Comparison of ENCODE assay signal across 8 cellular contexts in the genomic region with DNA sequence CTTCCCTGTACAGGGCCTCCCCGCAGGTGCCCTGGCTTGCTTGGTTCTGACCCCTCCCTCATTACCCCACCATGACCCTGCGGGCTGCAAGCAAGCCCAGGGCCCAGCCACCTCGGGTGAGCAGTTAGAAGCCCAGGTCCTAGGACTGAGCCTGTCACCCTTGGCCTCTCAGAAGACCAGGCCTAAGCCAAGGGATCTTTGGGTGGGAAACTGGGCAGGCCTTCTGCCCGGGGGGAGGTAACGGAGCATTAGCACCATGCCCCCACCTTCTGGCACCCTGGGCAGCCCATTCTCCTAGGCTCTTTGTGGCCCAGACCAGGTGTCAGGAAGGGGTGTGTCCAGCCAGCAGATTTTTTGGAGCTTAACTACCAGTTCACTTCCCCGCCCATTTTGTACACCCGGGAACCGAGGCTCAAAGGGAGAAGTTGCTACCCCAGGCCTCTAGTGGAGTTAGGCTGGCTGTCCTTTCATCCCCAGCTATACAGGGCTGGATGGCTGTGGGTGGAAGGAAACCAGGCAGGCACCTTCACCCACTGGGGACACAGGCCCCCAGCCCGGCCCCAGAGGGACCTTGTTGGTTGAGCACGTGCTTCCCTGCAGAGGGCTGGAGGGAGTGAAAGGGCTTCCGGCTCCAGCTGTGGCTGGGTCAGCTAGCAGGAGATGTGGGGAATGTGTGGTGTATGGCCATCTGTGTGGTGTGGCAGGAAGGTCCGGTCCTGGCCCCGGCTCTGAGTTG. TPM values are rescaled to one million over a fixed set of nuclear protein-coding genes. Genes with fewer than 3 reads are reported as not detected.
DNase-seq lines count a peak whose midpoint lies in the region; ATAC-seq and TF ChIP-seq lines count a peak whose summit lies in the region.

No MANE protein-coding gene starts in this region.

- peak overlapping the region; percentile 87 for H3K9ac ChIP-seq in HCT116 (ENCODE audit: low read length)
- peak overlapping the region; percentile 35 for H3K9ac ChIP-seq in neural progenitor cell

- ATAC-seq in HCT116 (peak; percentile 34), aorta (ENCODE audit: low FRiP score) (no peak), GM18870 (IDR thresholded peaks at IDR 0.05; ENCODE audit: unreplicated experiment) (no peak)

- H3K27ac ChIP-seq in HCT116 (ENCODE audit: low read depth, low read length) (peak overlapping the region; percentile 92), esophagus (ENCODE audit: low read depth in 2 of 2, low read length in 1 of 2) (peak overlapping the region; percentile 97 to 99), neural progenitor cell (no peak overlapping the region), aorta (ENCODE audit: low read depth in 1 of 2, low read length in 2 of 2) (no peak overlapping the region)

- WGBS in esophagus, 2 donors = 6% methylated on average over 12 to 13 of the region's 13 CpGs
- WGBS in aorta, 2 donors = 7 to 12% methylated on average over 13 of the region's 13 CpGs

- H3K9me2 ChIP-seq in HCT116 (ENCODE audit: insufficient read depth) = no peaks in the 10 kb centered on the region

- peak overlapping the region; percentile 93 for H3K4me3 Mint-ChIP-seq in T-helper 1 cell treated with Interleukin-12 subunit alpha and Interleukin-12 subunit beta and Interleukin-4 antibody, amounts not matched to agents 30 μg/mL and 1 μg/mL, for 36 hours
- H3K4me3 Mint-ChIP-seq in neural progenitor cell = peak overlapping the region; percentile 91

- H4K20me1 ChIP-seq in HCT116 (ENCODE audit: insufficient read depth) = no peaks in the 10 kb centered on the region; the same call in 1 of the 2 replicates
- H4K20me1 ChIP-seq in neural progenitor cell (ENCODE audit: low read depth) = peaks cover 57% of the 10 kb centered on the region

- H3K36me3 ChIP-seq in HCT116 (ENCODE audit: control insufficient read depth in 1 of 2, insufficient read depth in 2 of 2, low read length in 2 of 2) = peaks cover 0 to 5% of the 10 kb centered on the region in 2 experiments; a peak in 2 of 4 replicates
- no peaks in the 10 kb centered on the region for H3K36me3 ChIP-seq in esophagus (ENCODE audit: control insufficient read depth in 2 of 2, insufficient read depth in 2 of 2, low read length in 1 of 2)
- H3K36me3 ChIP-seq in neural progenitor cell = no peaks in the 10 kb centered on the region
- no peaks in the 10 kb centered on the region for H3K36me3 ChIP-seq in aorta (ENCODE audit: control insufficient read depth in 1 of 2, insufficient read depth in 2 of 2, low read length in 1 of 2)

- H3K4me3 ChIP-seq in AG10803 (ENCODE audit: low read length) = peak overlapping the region; percentile 85
- H3K4me3 ChIP-seq in HCT116 (replicated peaks in 1 of 2; ENCODE audit: low read depth in 1 of 2, low read length in 2 of 2) = peak overlapping the region; percentile 92 to 93
- H3K4me3 ChIP-seq in esophagus (ENCODE audit: low read depth in 1 of 2, low read length in 2 of 2) = peak overlapping the region; percentile 78 to 97
- peak overlapping the region; percentile 68 for H3K4me3 ChIP-seq in neural progenitor cell
- H3K4me3 ChIP-seq in aorta (ENCODE audit: low read length in 2 of 2) = peak overlapping the region in 1 of 2 donors; percentile 94

- no peaks in the 10 kb centered on the region for H3K9me3 ChIP-seq in HCT116 (ENCODE audit: control insufficient read depth in 1 of 2, insufficient read depth in 1 of 2, low read depth in 1 of 2, low read length in 2 of 2)
- H3K9me3 ChIP-seq in esophagus (ENCODE audit: control insufficient read depth in 2 of 2, insufficient read depth in 1 of 2, low read depth in 1 of 2, low read length in 1 of 2) = no peaks in the 10 kb centered on the region
- H3K9me3 ChIP-seq in neural progenitor cell (ENCODE audit: low read depth) = no peaks in the 10 kb centered on the region
- H3K9me3 ChIP-seq in aorta (ENCODE audit: control insufficient read depth, low read length) = no peaks in the 10 kb centered on the region

- H3K4me2 ChIP-seq in HCT116 (ENCODE audit: low read length) (peak overlapping the region; percentile 95), neural progenitor cell (peak overlapping the region; percentile 81)

- H3K79me2 ChIP-seq in HCT116 (ENCODE audit: insufficient read depth, low read length) = peaks cover 56% of the 10 kb centered on the region
- H3K79me2 ChIP-seq in neural progenitor cell (ENCODE audit: low read depth) = peaks cover 52% of the 10 kb centered on the region

- no peaks in the 10 kb centered on the region for H3K9me3 Mint-ChIP-seq in T-helper 1 cell treated with Interleukin-12 subunit alpha and Interleukin-12 subunit beta and Interleukin-4 antibody, amounts not matched to agents 30 μg/mL and 1 μg/mL, for 36 hours
- H3K9me3 Mint-ChIP-seq in neural progenitor cell = no peaks in the 10 kb centered on the region

- peak overlapping the region; percentile 88 for H3K27ac Mint-ChIP-seq in T-helper 1 cell treated with Interleukin-12 subunit alpha and Interleukin-12 subunit beta and Interleukin-4 antibody, amounts not matched to agents 30 μg/mL and 1 μg/mL, for 36 hours
- H3K27ac Mint-ChIP-seq in neural progenitor cell = no peak overlapping the region

- RAD21 ChIA-PET in HCT116 (lab: Charles Lee; ENCODE audit: low non-redundant PET in 1 of 2, low total read pairs in 2 of 2, uncharacterized antibody in 2 of 2, unreplicated experiment in 2 of 2) = interaction anchor here in 1 of 2 experiments (1.3 kb wide), 1 partner anchor 119 kb away, joined by 3 read pairs; no protein-coding TSS in a partner anchor

- H3K4me1 ChIP-seq in HCT116 (ENCODE audit: control insufficient read depth in 1 of 2, insufficient read depth in 2 of 2, low read length in 2 of 2) (peaks cover 14 to 35% of the 10 kb centered on the region in 2 experiments), esophagus (ENCODE audit: control insufficient read depth in 2 of 2, insufficient read depth in 2 of 2, low read length in 1 of 2) (peaks cover 25 to 45% of the 10 kb centered on the region in 2 donors), neural progenitor cell (peaks cover 18% of the 10 kb centered on the region), aorta (ENCODE audit: control insufficient read depth in 1 of 2, insufficient read depth in 2 of 2, low read length in 2 of 2) (no peaks in the 10 kb centered on the region)

- no TSS peak for BruUV-seq in HCT116 (replicated peaks; lab: Mats Ljungman, UMichigan)

- H3F3A ChIP-seq in neural progenitor cell (ENCODE audit: low read depth) = no peaks in the 10 kb centered on the region

- no peak for TF ChIP-seq POLR2A in HCT116 (IDR thresholded peaks at IDR 0.05; ENCODE audit: borderline replicate concordance, extremely low read depth, insufficient read depth, insufficient read length)

- H3K4me1 Mint-ChIP-seq in T-helper 1 cell treated with Interleukin-12 subunit alpha and Interleukin-12 subunit beta and Interleukin-4 antibody, amounts not matched to agents 30 μg/mL and 1 μg/mL, for 36 hours (ENCODE audit: low read depth) = peaks cover 55% of the 10 kb centered on the region
- peaks cover 61% of the 10 kb centered on the region for H3K4me1 Mint-ChIP-seq in neural progenitor cell

- intact Hi-C loops in HCT116 (cut with micrococcal nuclease) = loop anchor here (10.0 kb wide), 1 partner anchor 422 kb away; a partner anchor contains a TSS
- intact Hi-C loops in aorta (cut with DNase I) = loop anchor here in 1 of 2 donors (2.0 kb wide), 1 partner anchor 18 kb away; no protein-coding TSS in a partner anchor

- H3K27me3 Mint-ChIP-seq in T-helper 1 cell treated with Interleukin-12 subunit alpha and Interleukin-12 subunit beta and Interleukin-4 antibody, amounts not matched to agents 30 μg/mL and 1 μg/mL, for 36 hours (ENCODE audit: low read depth) = no peaks in the 10 kb centered on the region
- H3K27me3 Mint-ChIP-seq in neural progenitor cell (ENCODE audit: insufficient read depth, low read depth) = peaks cover 11% of the 10 kb centered on the region

- POLR2A ChIA-PET in HCT116 (lab: Charles Lee) = interaction anchor here (1.5 kb wide), 1 partner anchor 16 kb away, joined by 3 read pairs; no protein-coding TSS in a partner anchor

- no peak for TF ChIP-seq RAD21 in HCT116 (IDR thresholded peaks at IDR 0.05; ENCODE audit: low read depth)

- peaks cover 50% of the 10 kb centered on the region for H3K36me3 Mint-ChIP-seq in T-helper 1 cell treated with Interleukin-12 subunit alpha and Interleukin-12 subunit beta and Interleukin-4 antibody, amounts not matched to agents 30 μg/mL and 1 μg/mL, for 36 hours (ENCODE audit: low read depth)
- H3K36me3 Mint-ChIP-seq in neural progenitor cell = no peaks in the 10 kb centered on the region

- no peaks in the 10 kb centered on the region for H3K27me3 ChIP-seq in HCT116 (ENCODE audit: insufficient read depth, low read length)
- no peaks in the 10 kb centered on the region for H3K27me3 ChIP-seq in esophagus (ENCODE audit: control insufficient read depth in 1 of 2, insufficient read depth in 2 of 2, low read length in 2 of 2)
- H3K27me3 ChIP-seq in neural progenitor cell = peaks cover 21% of the 10 kb centered on the region
- no peaks in the 10 kb centered on the region for H3K27me3 ChIP-seq in aorta (ENCODE audit: control insufficient read depth in 1 of 2, insufficient read depth in 2 of 2, low read length in 1 of 2)

- TF ChIP-seq CTCF in AG10803 (conservative IDR thresholded peaks at IDR 0.05; ENCODE audit: low read length) = no peak
- no peak for TF ChIP-seq CTCF in HCT116 (IDR thresholded peaks at IDR 0.05 in 2 of 3, conservative IDR thresholded peaks at IDR 0.05 in 1 of 3; ENCODE audit: borderline replicate concordance in 1 of 3, insufficient read depth in 1 of 3, low read depth in 2 of 3, low read length in 2 of 3)
- TF ChIP-seq CTCF in neural progenitor cell (IDR thresholded peaks at IDR 0.05) = no peak

- no peak overlapping the region for H2AFZ ChIP-seq in HCT116 (ENCODE audit: low read depth, low read length, poor library complexity, severe bottlenecking)
- no peak overlapping the region for H2AFZ ChIP-seq in neural progenitor cell (replicated peaks)

- no peak for DNase-seq in AG10803 (ENCODE audit: low read depth)
- DNase-seq in HCT116 (ENCODE audit: low read depth, low spot score) = no peak
- peak; percentile 49 for DNase-seq in neural progenitor cell (ENCODE audit: low spot score)
- DNase-seq in aorta = no peak
- DNase-seq in GOT3 (lab: John Stamatoyannopoulos, UW) = no peak

- CTCF ChIA-PET in HCT116 (lab: Charles Lee) = interaction anchor here (0.7 to 3.0 kb wide), 5 partner anchors 14 to 167 kb away, joined by 3 to 8 read pairs (median 4); no protein-coding TSS in a partner anchor

RNA-seq across cellular contexts. Expression of a gene that starts 1.4 kb away (rescaled TPM):
- total RNA-seq in HCT116 (2021; ENCODE audit: unreplicated experiment) (72.2 TPM), neural progenitor cell (ENCODE audit: low replicate concordance) (18.3 and 25.4 TPM in 2 replicates), aorta (10 to 100 TPM; 34.9 to 55.2 TPM)
- 56.2 and 62.3 TPM in 2 replicates for polyA plus RNA-seq in HCT116 (2012)
- polyA plus RNA-seq in esophagus (10 to 100 TPM; 79.2 to 96.8 TPM), aorta (10 to 100 TPM; 21.8 to 29.8 TPM)

RNA-seq across cellular contexts. Expression of a gene that starts 29.4 kb away (rescaled TPM):
- total RNA-seq in HCT116 (2021; ENCODE audit: unreplicated experiment) (0.17 TPM), neural progenitor cell (ENCODE audit: low replicate concordance) (not detected in 2 replicates), aorta (under 1 TPM in 1 of 2 donors, not detected in 1; 0.30 TPM)
- polyA plus RNA-seq in HCT116 (2012) = 0.01 and 0.06 TPM in 2 replicates
- polyA plus RNA-seq in esophagus (under 1 TPM; 0.27 to 0.61 TPM), aorta (under 1 TPM in 1 of 2 donors, not detected in 1; 0.15 TPM)

RNA-seq across cellular contexts. Expression of a gene that starts 34.6 kb away (rescaled TPM):
- total RNA-seq in HCT116 (2021; ENCODE audit: unreplicated experiment) (not detected), neural progenitor cell (ENCODE audit: low replicate concordance) (not detected in 2 replicates), aorta (not detected)
- polyA plus RNA-seq in HCT116 (2012) = not detected in 2 replicates
- polyA plus RNA-seq in esophagus (under 1 TPM in 1 of 2 donors, not detected in 1; 0.06 TPM), aorta (not detected)

RNA-seq across cellular contexts. Expression of a gene that starts 43.2 kb away (rescaled TPM):
- total RNA-seq in HCT116 (2021; ENCODE audit: unreplicated experiment) (not detected), neural progenitor cell (ENCODE audit: low replicate concordance) (not detected in 2 replicates), aorta (not detected)
- not detected in 2 replicates for polyA plus RNA-seq in HCT116 (2012)
- polyA plus RNA-seq in esophagus (1 to 10 TPM in 1 of 2 donors, under 1 TPM in 1; 0.48 to 1.2 TPM), aorta (under 1 TPM; 0.05 to 0.13 TPM)

RNA-seq across cellular contexts. Expression of a gene that starts 57.9 kb away (rescaled TPM):
- total RNA-seq in HCT116 (2021; ENCODE audit: unreplicated experiment) (1.5 TPM), neural progenitor cell (ENCODE audit: low replicate concordance) (0.15 TPM in 1 of 2 replicates, not detected in the other), aorta (1 to 10 TPM in 1 of 2 donors, not detected in 1; 2.3 TPM)
- polyA plus RNA-seq in HCT116 (2012) = 0.51 and 1.0 TPM in 2 replicates
- polyA plus RNA-seq in esophagus (1 to 10 TPM in 1 of 2 donors, under 1 TPM in 1; 0.08 to 1.9 TPM), aorta (1 to 10 TPM; 1.0 to 6.4 TPM)

Comparison
In these comparisons a context has a peak if more than half of its experiments do, and no peak if none do; other contexts are left out.
1. H3K27ac ChIP-seq: peak in HCT116 (single experiment) and esophagus (2 of 2); none in neural progenitor cell (single experiment) and aorta (0 of 2).